ENCODE assay signal across 12 cellular contexts in the genomic region with DNA sequence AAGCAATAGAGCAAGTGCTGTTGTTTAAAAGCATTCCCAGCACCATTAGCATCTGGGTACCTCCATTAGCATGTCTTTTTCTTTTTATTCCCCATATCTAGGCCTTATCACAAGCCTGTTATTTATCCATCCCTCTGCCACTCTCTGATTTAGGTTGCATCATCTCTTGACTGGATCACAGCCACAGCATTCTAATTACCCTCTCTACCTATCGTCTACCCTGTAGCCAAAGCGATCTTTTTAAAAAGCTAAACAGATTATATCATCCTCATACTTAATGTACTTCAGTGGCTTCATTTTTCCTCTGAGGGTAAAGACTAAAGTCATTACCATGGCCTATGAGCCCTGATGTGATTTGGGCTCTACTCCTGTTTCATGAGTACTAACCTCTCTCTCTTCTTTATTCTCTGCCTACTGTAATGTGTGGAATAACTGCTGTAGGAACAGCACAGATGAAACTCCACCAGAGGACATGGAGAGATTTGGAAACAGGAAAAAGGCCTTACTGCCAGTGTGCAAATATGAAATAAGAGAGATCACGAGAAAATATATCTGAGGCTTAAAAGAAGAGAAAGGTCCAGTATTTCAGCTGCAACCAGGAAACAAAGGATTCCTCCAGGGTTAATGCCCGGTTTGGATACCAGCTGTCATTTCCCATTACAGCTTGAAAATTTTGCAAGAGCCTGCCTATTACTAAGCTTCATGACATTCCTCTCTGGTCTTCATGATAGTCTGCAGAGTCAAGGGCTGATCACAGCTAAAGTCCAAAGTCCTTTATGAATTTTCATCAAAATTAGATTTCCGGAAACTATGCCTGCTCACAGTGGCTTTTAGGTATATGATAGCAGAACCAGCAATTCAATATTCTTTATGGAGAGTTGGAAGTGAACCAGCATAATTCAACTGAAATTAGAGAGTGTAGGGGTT.
A peak's percentile ranks its signal among the peaks of the same experiment; 100 is the strongest.
DNase-seq lines count a peak whose midpoint lies in the region; ATAC-seq and TF ChIP-seq lines count a peak whose summit lies in the region.
"Had no signal": no experiment of that assay in that cellular context is flagged by ENCODE, and none has a peak within 500 bp of the region (broad histone marks: within the 10 kb centered on the region; RNA-seq: fewer than 3 reads in every experiment).

No MANE protein-coding gene starts in this region.

- H3K27ac ChIP-seq in osteoblast (ENCODE audit: low read depth, low read length) = peak overlapping the region; percentile 63
- H3K27ac ChIP-seq: gastrocnemius medialis had no signal

- no peak for TF ChIP-seq CTCF in fibroblast of mammary gland (conservative IDR thresholded peaks at IDR 0.05; ENCODE audit: control insufficient read depth, insufficient read depth, low read depth, low read length)
- no peak for TF ChIP-seq CTCF in osteoblast (IDR thresholded peaks at IDR 0.05; ENCODE audit: extremely low read depth, low read depth, low read length)

- H4K20me1 ChIP-seq in osteoblast (ENCODE audit: insufficient read depth, low read length) = no peaks in the 10 kb centered on the region

- H3K79me2 ChIP-seq in osteoblast (ENCODE audit: insufficient read depth, low read length) = no peaks in the 10 kb centered on the region

- H3K4me1 ChIP-seq in osteoblast (ENCODE audit: insufficient read depth, low read length) = peaks cover 21% of the 10 kb centered on the region
- H3K4me1 ChIP-seq: gastrocnemius medialis had no signal

- H2AFZ ChIP-seq in osteoblast (ENCODE audit: low read length) = peak overlapping the region; percentile 44

- ATAC-seq in HG02678 (IDR thresholded peaks at IDR 0.05; ENCODE audit: unreplicated experiment) = no peak
- ATAC-seq in HG03442 (IDR thresholded peaks at IDR 0.05; ENCODE audit: unreplicated experiment) = no peak

- no peaks in the 10 kb centered on the region for H3K36me3 ChIP-seq in osteoblast (ENCODE audit: insufficient read depth, low read length)
- H3K36me3 ChIP-seq: gastrocnemius medialis had no signal

- no peaks in the 10 kb centered on the region for H3K27me3 ChIP-seq in osteoblast (ENCODE audit: insufficient read depth, low read length)
- H3K27me3 ChIP-seq: gastrocnemius medialis had no signal

- no peaks in the 10 kb centered on the region for H3K9me3 ChIP-seq in osteoblast (ENCODE audit: low read depth, low read length)
- H3K9me3 ChIP-seq: gastrocnemius medialis had no signal

- H3K4me3 ChIP-seq in fibroblast of mammary gland (ENCODE audit: control insufficient read depth, low read depth, low read length) (no peak overlapping the region), osteoblast (ENCODE audit: insufficient read depth, low read length) (no peak overlapping the region)
- H3K4me3 ChIP-seq: gastrocnemius medialis had no signal

- H3K4me2 ChIP-seq in osteoblast (ENCODE audit: insufficient read depth, low read length) = peak overlapping the region; percentile 31

- DNase-seq in GM04504 (ENCODE audit: low read depth) = peak; percentile 45
- DNase-seq in NCI-H82 treated with DMSO at 0.1 percent for 48 hours (lab: John Stamatoyannopoulos, UW; ENCODE audit: unreplicated experiment) = peak; percentile 5
- peak; percentile 72 for DNase-seq in fibroblast of mammary gland (ENCODE audit: low read depth)
- peak; percentile 71 for DNase-seq in osteoblast (ENCODE audit: insufficient read length, low spot score, missing footprints)
- DNase-seq in RPMI8226 = no peak
- DNase-seq in NCI-H2227 (lab: John Stamatoyannopoulos, UW; ENCODE audit: unreplicated experiment) = no peak
- DNase-seq: gastrocnemius medialis, KBM-7, NCI-H345, T-helper 1 cell had no signal

Comparison
In these comparisons a context has a peak if more than half of its experiments do, and no peak if none do; other contexts are left out.
1. DNase-seq: peak in GM04504 (single experiment), NCI-H82 treated with DMSO at 0.1 percent for 48 hours (single experiment), fibroblast of mammary gland (single experiment) and osteoblast (single experiment); none in RPMI8226 (single experiment) and NCI-H2227 (single experiment).